Comparison of ENCODE assay signal across 7 cellular contexts in genomic region chr3:143016321-143016972, GRCh38. TPM values are rescaled to one million over a fixed set of nuclear protein-coding genes. Genes with fewer than 3 reads are reported as not detected.
DNase-seq lines count a peak whose midpoint lies in the region; ATAC-seq and TF ChIP-seq lines count a peak whose summit lies in the region.

No MANE protein-coding gene starts in this region.

- peaks cover 25% of the 10 kb centered on the region for H3K36me3 Mint-ChIP-seq in progenitor cell of endocrine pancreas (ENCODE audit: insufficient read depth)

- no peak overlapping the region for H3K4me3 ChIP-seq in GM12865 (ENCODE audit: low read depth, low read length)
- H3K4me3 ChIP-seq in coronary artery, result no peak overlapping the region

- peaks cover 2% of the 10 kb centered on the region for H3K4me1 Mint-ChIP-seq in progenitor cell of endocrine pancreas (ENCODE audit: low read depth)

- peaks cover 3% of the 10 kb centered on the region for H3K9me3 Mint-ChIP-seq in progenitor cell of endocrine pancreas (ENCODE audit: low read depth)

- DNase-seq in GM12865 (ENCODE audit: low read depth) (peak; percentile 27), NCI-H146 (lab: John Stamatoyannopoulos, UW) (peak; percentile 35), coronary artery (ENCODE audit: low spot score) (no peak), progenitor cell of endocrine pancreas (ENCODE audit: low spot score, unreplicated experiment) (no peak), NCI-H1048 (lab: John Stamatoyannopoulos, UW) (no peak)

- H3K27me3 Mint-ChIP-seq in progenitor cell of endocrine pancreas, result no peaks in the 10 kb centered on the region

- ATAC-seq in HG03571 (IDR thresholded peaks at IDR 0.05; ENCODE audit: unreplicated experiment), result no peak
- ATAC-seq in GM19397 (IDR thresholded peaks at IDR 0.05; ENCODE audit: unreplicated experiment), result no peak

- no peak overlapping the region for H3K4me3 Mint-ChIP-seq in progenitor cell of endocrine pancreas (ENCODE audit: low read depth)

- H3K27ac Mint-ChIP-seq in progenitor cell of endocrine pancreas, result no peak overlapping the region

- TF ChIP-seq CTCF in GM12865 (IDR thresholded peaks at IDR 0.05; ENCODE audit: insufficient read depth, low read depth, low read length, missing control alignments) (peak; percentile 44), coronary artery (IDR thresholded peaks at IDR 0.05) (peak; percentile 21), progenitor cell of endocrine pancreas (IDR thresholded peaks at IDR 0.05; ENCODE audit: unreplicated experiment) (peak; percentile 62)

- H3K27ac ChIP-seq in coronary artery, result no peak overlapping the region

RNA-seq across cellular contexts. Expression of gene U2SURP, which starts 15.1 kb away (rescaled TPM):
- 143 and 156 TPM in 2 replicates for total RNA-seq in progenitor cell of endocrine pancreas

RNA-seq across cellular contexts. Expression of gene PAQR9, which starts 53.0 kb away (rescaled TPM):
- total RNA-seq in progenitor cell of endocrine pancreas, result 2.5 and 2.7 TPM in 2 replicates

Comparison
In these comparisons a context has a peak if more than half of its experiments do, and no peak if none do; other contexts are left out.
1. DNase-seq: peak in GM12865 (single experiment) and NCI-H146 (single experiment); none in coronary artery (single experiment), progenitor cell of endocrine pancreas (single experiment) and NCI-H1048 (single experiment).
2. Peak in every context shown above with its lines, with median percentiles within 50 percentile points of each other: CTCF ChIP-seq.